In the genomic region with DNA sequence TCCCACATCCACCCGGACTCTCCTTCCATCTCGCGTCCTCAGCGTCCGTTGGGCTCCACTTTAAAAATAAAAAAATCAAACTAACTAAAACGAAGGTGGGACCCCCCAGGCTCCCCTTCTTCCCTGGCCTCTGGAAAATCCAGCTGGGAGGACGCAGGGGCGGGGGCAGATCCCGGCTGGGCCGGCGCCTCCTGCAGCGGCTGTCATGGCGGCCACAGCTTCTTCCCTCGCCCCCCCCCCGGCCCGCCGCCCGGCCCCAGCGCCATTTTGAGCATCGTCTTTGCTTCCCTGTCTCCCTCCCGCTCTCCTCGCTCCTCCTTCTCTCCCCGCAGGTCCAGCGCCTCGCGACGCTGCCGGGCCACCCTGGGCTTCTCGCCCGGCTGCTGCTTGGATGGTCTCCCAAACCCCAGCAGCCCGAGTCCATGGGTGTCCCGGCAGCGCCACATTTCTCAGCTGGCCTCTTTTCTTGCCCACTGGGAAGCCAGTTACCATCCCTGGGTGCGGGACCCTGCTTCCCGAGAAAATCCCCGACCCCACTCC, we compare ENCODE assay signal across 8 cellular contexts. TPM values are rescaled to one million over a fixed set of nuclear protein-coding genes. Genes with fewer than 3 reads are reported as not detected.
A peak's percentile ranks its signal among the peaks of the same experiment; 100 is the strongest.
DNase-seq lines count a peak whose midpoint lies in the region; ATAC-seq and TF ChIP-seq lines count a peak whose summit lies in the region.

No MANE protein-coding gene starts in this region.

- H3K27ac Mint-ChIP-seq in activated T-helper 1 cell treated with anti-CD3 and anti-CD28 coated beads, Interleukin-12 subunit alpha, Interleukin-12 subunit beta, Interleukin-2, Interleukin-4 antibody, amounts not matched to agents 30 ng/mL and 10 ng/mL and 1 ng/mL, durations not matched to agents 14 hours and 24 hours and 36 hours, result peak overlapping the region; percentile 98
- peak overlapping the region; percentile 94 for H3K27ac Mint-ChIP-seq in glutamatergic neuron (ENCODE audit: unreplicated experiment)

- H3K27me3 Mint-ChIP-seq in activated T-helper 1 cell treated with anti-CD3 and anti-CD28 coated beads, Interleukin-12 subunit alpha, Interleukin-12 subunit beta, Interleukin-2, Interleukin-4 antibody, amounts not matched to agents 30 ng/mL and 10 ng/mL and 1 ng/mL, durations not matched to agents 14 hours and 24 hours and 36 hours (ENCODE audit: insufficient read depth), result peaks cover 8% of the 10 kb centered on the region
- H3K27me3 Mint-ChIP-seq in glutamatergic neuron (ENCODE audit: unreplicated experiment), result peaks cover 40% of the 10 kb centered on the region

- H3K4me3 ChIP-seq in AG09309 (ENCODE audit: control insufficient read depth, low read depth, low read length), result peak overlapping the region; percentile 64

- DNase-seq in AG09309 (ENCODE audit: low read depth) (no peak), LHCN-M2 (ENCODE audit: low read depth) (peak; percentile 77), glutamatergic neuron (peak; percentile 36), pons (ENCODE audit: low spot score) (peak; percentile 51), D341Med (ENCODE audit: low spot score) (no peak), DMS53 (lab: John Stamatoyannopoulos, UW) (no peak)
- DNase-seq in activated T-helper 1 cell treated with anti-CD3 and anti-CD28 coated beads, Interleukin-12 subunit alpha, Interleukin-12 subunit beta, Interleukin-2, Interleukin-4 antibody, amounts not matched to agents 30 ng/mL and 10 ng/mL and 1 ng/mL, durations not matched to agents 14 hours and 24 hours and 36 hours (ENCODE audit: low spot score), result peak; percentile 27

- peaks cover 13% of the 10 kb centered on the region for H3K36me3 Mint-ChIP-seq in activated T-helper 1 cell treated with anti-CD3 and anti-CD28 coated beads, Interleukin-12 subunit alpha, Interleukin-12 subunit beta, Interleukin-2, Interleukin-4 antibody, amounts not matched to agents 30 ng/mL and 10 ng/mL and 1 ng/mL, durations not matched to agents 14 hours and 24 hours and 36 hours (ENCODE audit: low read depth)
- no peaks in the 10 kb centered on the region for H3K36me3 Mint-ChIP-seq in glutamatergic neuron (ENCODE audit: unreplicated experiment)

- TF ChIP-seq CTCF in AG09309 (IDR thresholded peaks at IDR 0.05; ENCODE audit: control insufficient read depth, insufficient read depth, low read depth, low read length, missing control alignments), result no peak
- no peak for TF ChIP-seq CTCF in glutamatergic neuron (IDR thresholded peaks at IDR 0.05; ENCODE audit: partially characterized antibody, unreplicated experiment)

- H3K4me1 Mint-ChIP-seq in activated T-helper 1 cell treated with anti-CD3 and anti-CD28 coated beads, Interleukin-12 subunit alpha, Interleukin-12 subunit beta, Interleukin-2, Interleukin-4 antibody, amounts not matched to agents 30 ng/mL and 10 ng/mL and 1 ng/mL, durations not matched to agents 14 hours and 24 hours and 36 hours (ENCODE audit: low read depth), result peaks cover 41% of the 10 kb centered on the region
- peaks cover 7% of the 10 kb centered on the region for H3K4me1 Mint-ChIP-seq in glutamatergic neuron (ENCODE audit: low read depth, unreplicated experiment)

- no peak for ATAC-seq in GM18505 (IDR thresholded peaks at IDR 0.05; ENCODE audit: unreplicated experiment)

- no peak for TF ChIP-seq POLR2A in GM18505 (IDR thresholded peaks at IDR 0.05; ENCODE audit: borderline replicate concordance, extremely low read depth, insufficient read depth, insufficient read length)

- intact Hi-C loops in activated T-helper 1 cell treated with anti-CD3 and anti-CD28 coated beads, Interleukin-12 subunit alpha, Interleukin-12 subunit beta, Interleukin-2, Interleukin-4 antibody, amounts not matched to agents 30 ng/mL and 10 ng/mL and 1 ng/mL, durations not matched to agents 14 hours and 24 hours and 36 hours (cut with micrococcal nuclease), result loop anchor here (1.0 to 5.0 kb wide), 6 partner anchors 30 to 189 kb away; partner anchors contain the start of gene HOXB4

- H3K4me3 Mint-ChIP-seq in activated T-helper 1 cell treated with anti-CD3 and anti-CD28 coated beads, Interleukin-12 subunit alpha, Interleukin-12 subunit beta, Interleukin-2, Interleukin-4 antibody, amounts not matched to agents 30 ng/mL and 10 ng/mL and 1 ng/mL, durations not matched to agents 14 hours and 24 hours and 36 hours, result peak overlapping the region; percentile 91
- H3K4me3 Mint-ChIP-seq in glutamatergic neuron (ENCODE audit: unreplicated experiment), result peak overlapping the region; percentile 85

- H3K9me3 Mint-ChIP-seq in activated T-helper 1 cell treated with anti-CD3 and anti-CD28 coated beads, Interleukin-12 subunit alpha, Interleukin-12 subunit beta, Interleukin-2, Interleukin-4 antibody, amounts not matched to agents 30 ng/mL and 10 ng/mL and 1 ng/mL, durations not matched to agents 14 hours and 24 hours and 36 hours, result no peaks in the 10 kb centered on the region
- H3K9me3 Mint-ChIP-seq in glutamatergic neuron (ENCODE audit: unreplicated experiment), result peaks cover 17% of the 10 kb centered on the region

RNA-seq across cellular contexts. Expression of gene HOXB2, which starts 3.3 kb away (rescaled TPM):
- total RNA-seq in LHCN-M2 (2014; rRNA removed) (59.3 and 65.3 TPM in 2 replicates), glutamatergic neuron (ENCODE audit: unreplicated experiment) (12.7 TPM)
- polyA plus RNA-seq in LHCN-M2 (2012), result 30.4 TPM
- 32.5 and 32.8 TPM in 2 replicates for total RNA-seq in activated T-helper 1 cell treated with anti-CD3 and anti-CD28 coated beads, Interleukin-12 subunit alpha, Interleukin-12 subunit beta, Interleukin-2, Interleukin-4 antibody, amounts not matched to agents 30 ng/mL and 10 ng/mL and 1 ng/mL, durations not matched to agents 14 hours and 24 hours and 36 hours

RNA-seq across cellular contexts. Expression of gene HOXB1, which starts 10.8 kb away (rescaled TPM):
- total RNA-seq in LHCN-M2 (2014; rRNA removed) (not detected in 2 replicates), glutamatergic neuron (ENCODE audit: unreplicated experiment) (not detected)
- polyA plus RNA-seq in LHCN-M2 (2012), result not detected
- total RNA-seq in activated T-helper 1 cell treated with anti-CD3 and anti-CD28 coated beads, Interleukin-12 subunit alpha, Interleukin-12 subunit beta, Interleukin-2, Interleukin-4 antibody, amounts not matched to agents 30 ng/mL and 10 ng/mL and 1 ng/mL, durations not matched to agents 14 hours and 24 hours and 36 hours, result not detected in 2 replicates

RNA-seq across cellular contexts. Expression of gene HOXB4, which starts 36.5 kb away (rescaled TPM):
- 5.2 and 5.5 TPM in 2 replicates for total RNA-seq in LHCN-M2 (2014; rRNA removed)
- 4.3 TPM for polyA plus RNA-seq in LHCN-M2 (2012)
- total RNA-seq in activated T-helper 1 cell treated with anti-CD3 and anti-CD28 coated beads, Interleukin-12 subunit alpha, Interleukin-12 subunit beta, Interleukin-2, Interleukin-4 antibody, amounts not matched to agents 30 ng/mL and 10 ng/mL and 1 ng/mL, durations not matched to agents 14 hours and 24 hours and 36 hours, result 3.8 and 4.2 TPM in 2 replicates
- total RNA-seq in glutamatergic neuron (ENCODE audit: unreplicated experiment), result not detected

RNA-seq across cellular contexts. Expression of gene HOXB3, which starts 48.4 kb away (rescaled TPM):
- total RNA-seq in LHCN-M2 (2014; rRNA removed) (9.0 and 12.1 TPM in 2 replicates), glutamatergic neuron (ENCODE audit: unreplicated experiment) (not detected)
- 6.4 TPM for polyA plus RNA-seq in LHCN-M2 (2012)
- total RNA-seq in activated T-helper 1 cell treated with anti-CD3 and anti-CD28 coated beads, Interleukin-12 subunit alpha, Interleukin-12 subunit beta, Interleukin-2, Interleukin-4 antibody, amounts not matched to agents 30 ng/mL and 10 ng/mL and 1 ng/mL, durations not matched to agents 14 hours and 24 hours and 36 hours, result 2.5 and 2.8 TPM in 2 replicates

RNA-seq across cellular contexts. Expression of gene HOXB5, which starts 51.9 kb away (rescaled TPM):
- 0.90 and 1.8 TPM in 2 replicates for total RNA-seq in LHCN-M2 (2014; rRNA removed)
- 3.5 TPM for polyA plus RNA-seq in LHCN-M2 (2012)
- 0.10 TPM in 1 of 2 replicates, not detected in the other for total RNA-seq in activated T-helper 1 cell treated with anti-CD3 and anti-CD28 coated beads, Interleukin-12 subunit alpha, Interleukin-12 subunit beta, Interleukin-2, Interleukin-4 antibody, amounts not matched to agents 30 ng/mL and 10 ng/mL and 1 ng/mL, durations not matched to agents 14 hours and 24 hours and 36 hours
- total RNA-seq in glutamatergic neuron (ENCODE audit: unreplicated experiment), result not detected

Comparison
In these comparisons a context has a peak if more than half of its experiments do, and no peak if none do; other contexts are left out.
1. DNase-seq: peak in LHCN-M2 (single experiment), activated T-helper 1 cell treated with anti-CD3 and anti-CD28 coated beads, Interleukin-12 subunit alpha, Interleukin-12 subunit beta, Interleukin-2, Interleukin-4 antibody, amounts not matched to agents 30 ng/mL and 10 ng/mL and 1 ng/mL, durations not matched to agents 14 hours and 24 hours and 36 hours (single experiment), glutamatergic neuron (single experiment) and pons (single experiment); none in AG09309 (single experiment), D341Med (single experiment) and DMS53 (single experiment).